Comparison of ENCODE assay signal across 18 cellular contexts in the genomic region with DNA sequence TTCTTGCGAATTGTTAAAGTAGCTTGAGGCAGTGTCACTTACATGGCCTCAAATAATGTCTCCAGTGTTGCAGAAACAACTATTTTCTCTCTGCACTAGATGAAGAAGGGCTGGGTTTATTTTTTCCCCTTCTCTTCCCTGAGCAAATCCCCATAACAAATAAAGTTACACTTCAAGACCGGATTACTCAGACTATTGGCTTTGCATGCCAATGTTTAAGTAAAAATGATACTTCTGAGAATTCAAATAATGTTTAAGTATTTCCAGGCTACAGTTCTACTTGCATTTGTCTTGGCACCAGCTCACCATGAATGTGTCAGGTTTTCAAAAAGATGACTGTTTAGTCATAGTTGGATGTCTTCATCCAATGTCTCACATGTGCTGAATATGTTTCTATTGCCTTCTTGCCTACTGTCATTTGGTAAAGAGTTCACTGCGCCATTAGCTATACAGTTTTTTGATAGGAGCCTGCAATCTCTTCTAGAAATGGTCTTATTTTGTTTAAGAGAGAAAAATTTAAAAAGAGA.
"Had no signal": no experiment of that assay in that cellular context is flagged by ENCODE, and none has a peak within 500 bp of the region (broad histone marks: within the 10 kb centered on the region; RNA-seq: fewer than 3 reads in every experiment).

No MANE protein-coding gene starts in this region.

- H3K36me3 Mint-ChIP-seq: brain, T-cell had no signal

- H3K9me3 ChIP-seq: esophagus squamous epithelium, sigmoid colon, SJSA1, thoracic aorta had no signal

- ATAC-seq: psoas muscle, T-cell had no signal

- DNase-seq: activated CD4-positive, alpha-beta T cell treated with anti-CD3 and anti-CD28 coated beads for 48 hours; activated naive CD4-positive, alpha-beta T cell treated with anti-CD3 and anti-CD28 coated beads for 36 hours; amniotic stem cell; cerebellar nuclear complex; esophagus squamous epithelium; psoas muscle; sigmoid colon; stimulated activated CD4-positive, alpha-beta T cell treated with anti-CD3 and anti-CD28 coated beads, Interleukin-4, amount 100 ng/mL, for 1 hour; stimulated activated CD8-positive, alpha-beta memory T cell treated with anti-CD3 and anti-CD28 coated beads, Interleukin-4, amount 100 ng/mL, for 48 hours; stomach; T-cell; T1000 had no signal

- H3K4me3 Mint-ChIP-seq: activated naive CD4-positive, alpha-beta T cell treated with anti-CD3 and anti-CD28 coated beads for 36 hours; activated T-helper 1 cell treated with anti-CD3 and anti-CD28 coated beads, Interleukin-12 subunit alpha, Interleukin-12 subunit beta, Interleukin-2, Interleukin-4 antibody, amounts not matched to agents 30 ng/mL and 10 ng/mL and 1 ng/mL, durations not matched to agents 14 hours and 24 hours and 36 hours; brain; dendritic cell treated with granulocyte-macrophage colony-stimulating factor and Interleukin-4, amounts not matched to agents 40 ng/mL and 50 ng/mL, for 4 days; T-cell had no signal

- H3K9me3 Mint-ChIP-seq: brain had no signal

- H3K27ac Mint-ChIP-seq: activated naive CD4-positive, alpha-beta T cell treated with anti-CD3 and anti-CD28 coated beads for 36 hours; activated T-helper 1 cell treated with anti-CD3 and anti-CD28 coated beads, Interleukin-12 subunit alpha, Interleukin-12 subunit beta, Interleukin-2, Interleukin-4 antibody, amounts not matched to agents 30 ng/mL and 10 ng/mL and 1 ng/mL, durations not matched to agents 14 hours and 24 hours and 36 hours; brain; dendritic cell treated with granulocyte-macrophage colony-stimulating factor and Interleukin-4, amounts not matched to agents 40 ng/mL and 50 ng/mL, for 4 days; T-cell had no signal

- H3K27me3 Mint-ChIP-seq: brain; dendritic cell treated with granulocyte-macrophage colony-stimulating factor and Interleukin-4, amounts not matched to agents 40 ng/mL and 50 ng/mL, for 4 days; T-cell had no signal

- H3K36me3 ChIP-seq: esophagus squamous epithelium, sigmoid colon, SJSA1, stomach, thoracic aorta had no signal

- H3K4me3 ChIP-seq: esophagus squamous epithelium, psoas muscle, sigmoid colon, SJSA1, stomach, thoracic aorta had no signal

- H3K4me1 ChIP-seq: psoas muscle, sigmoid colon, SJSA1, stomach had no signal

- H3K4me1 Mint-ChIP-seq: brain had no signal

- H3K27me3 ChIP-seq: esophagus squamous epithelium, sigmoid colon, SJSA1, stomach had no signal

- H3K27ac ChIP-seq: esophagus squamous epithelium, psoas muscle, sigmoid colon, SJSA1, stomach, thoracic aorta, VCaP had no signal
